ENCODE assay signal across 1 cellular context in genomic region chr7:107002131-107002803, GRCh38.
TF ChIP-seq lines count a peak whose summit lies in the region.

No MANE protein-coding gene starts in this region.

TF ChIP-seq in K562, 482 proteins besides CTCF, POLR2A, EP300 and RAD21 (continued from another document and continues in another):
- TF ChIP-seq, protein P1, sequence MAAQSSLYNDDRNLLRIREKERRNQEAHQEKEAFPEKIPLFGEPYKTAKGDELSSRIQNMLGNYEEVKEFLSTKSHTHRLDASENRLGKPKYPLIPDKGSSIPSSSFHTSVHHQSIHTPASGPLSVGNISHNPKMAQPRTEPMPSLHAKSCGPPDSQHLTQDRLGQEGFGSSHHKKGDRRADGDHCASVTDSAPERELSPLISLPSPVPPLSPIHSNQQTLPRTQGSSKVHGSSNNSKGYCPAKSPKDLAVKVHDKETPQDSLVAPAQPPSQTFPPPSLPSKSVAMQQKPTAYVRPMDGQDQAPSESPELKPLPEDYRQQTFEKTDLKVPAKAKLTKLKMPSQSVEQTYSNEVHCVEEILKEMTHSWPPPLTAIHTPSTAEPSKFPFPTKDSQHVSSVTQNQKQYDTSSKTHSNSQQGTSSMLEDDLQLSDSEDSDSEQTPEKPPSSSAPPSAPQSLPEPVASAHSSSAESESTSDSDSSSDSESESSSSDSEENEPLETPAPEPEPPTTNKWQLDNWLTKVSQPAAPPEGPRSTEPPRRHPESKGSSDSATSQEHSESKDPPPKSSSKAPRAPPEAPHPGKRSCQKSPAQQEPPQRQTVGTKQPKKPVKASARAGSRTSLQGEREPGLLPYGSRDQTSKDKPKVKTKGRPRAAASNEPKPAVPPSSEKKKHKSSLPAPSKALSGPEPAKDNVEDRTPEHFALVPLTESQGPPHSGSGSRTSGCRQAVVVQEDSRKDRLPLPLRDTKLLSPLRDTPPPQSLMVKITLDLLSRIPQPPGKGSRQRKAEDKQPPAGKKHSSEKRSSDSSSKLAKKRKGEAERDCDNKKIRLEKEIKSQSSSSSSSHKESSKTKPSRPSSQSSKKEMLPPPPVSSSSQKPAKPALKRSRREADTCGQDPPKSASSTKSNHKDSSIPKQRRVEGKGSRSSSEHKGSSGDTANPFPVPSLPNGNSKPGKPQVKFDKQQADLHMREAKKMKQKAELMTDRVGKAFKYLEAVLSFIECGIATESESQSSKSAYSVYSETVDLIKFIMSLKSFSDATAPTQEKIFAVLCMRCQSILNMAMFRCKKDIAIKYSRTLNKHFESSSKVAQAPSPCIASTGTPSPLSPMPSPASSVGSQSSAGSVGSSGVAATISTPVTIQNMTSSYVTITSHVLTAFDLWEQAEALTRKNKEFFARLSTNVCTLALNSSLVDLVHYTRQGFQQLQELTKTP (IDR thresholded peaks at IDR 0.05; ENCODE audit: low read depth in 1 of 2, partially characterized antibody in 2 of 2), result peak in 1 of 2 experiments; percentile 38
- TF ChIP-seq CREB5 (CRISPR knock-in tag; IDR thresholded peaks at IDR 0.05) (no peak), SOX6 (IDR thresholded peaks at IDR 0.05) (peak; percentile 35; the same call in 1 of the 2 replicates), SMAD4 (CRISPR knock-in tag; conservative IDR thresholded peaks at IDR 0.05) (no peak), RFX1 (IDR thresholded peaks at IDR 0.05) (peak; percentile 40), GABPA (tag; conservative IDR thresholded peaks at IDR 0.05; ENCODE audit: low read depth) (no peak), ZNF408 (CRISPR knock-in tag; IDR thresholded peaks at IDR 0.05; ENCODE audit: low read depth) (no peak), ZNF76 (CRISPR knock-in tag; IDR thresholded peaks at IDR 0.05; ENCODE audit: borderline replicate concordance) (no peak), RB1 (IDR thresholded peaks at IDR 0.05; ENCODE audit: low read depth) (no peak), ZBTB12 (CRISPR knock-in tag; IDR thresholded peaks at IDR 0.05) (no peak), GATAD2A (IDR thresholded peaks at IDR 0.05) (no peak), PTTG1 (tag; IDR thresholded peaks at IDR 0.05; ENCODE audit: low read depth) (0 out of 2 replicates have a peak, but pooled peaks have one; percentile 15), ZSCAN29 (IDR thresholded peaks at IDR 0.05) (no peak), LCOR (CRISPR knock-in tag; IDR thresholded peaks at IDR 0.05) (no peak), BRD4 (IDR thresholded peaks at IDR 0.05) (no peak), SMARCA5 (IDR thresholded peaks at IDR 0.05) (peak; percentile 49; the same call in 1 of the 2 replicates), SNIP1 (IDR thresholded peaks at IDR 0.05; ENCODE audit: low read depth) (no peak), NBN (IDR thresholded peaks at IDR 0.05; ENCODE audit: low read depth) (0 out of 2 replicates have a peak, but pooled peaks have one; percentile 39), ZNF239 (CRISPR knock-in tag; IDR thresholded peaks at IDR 0.05) (no peak), YBX1 (IDR thresholded peaks at IDR 0.05) (no peak), FUS (optimal IDR thresholded peaks at IDR 0.05; ENCODE audit: low read depth, low read length) (no peak), ZEB2 (IDR thresholded peaks at IDR 0.05) (0 out of 2 replicates have a peak, but pooled peaks have one; percentile 27), NUFIP1 (IDR thresholded peaks at IDR 0.05; ENCODE audit: partially characterized antibody) (no peak), SMARCA4 (IDR thresholded peaks at IDR 0.05) (peak; percentile 56), FOXK2 (conservative IDR thresholded peaks at IDR 0.05 in 1 of 2, IDR thresholded peaks at IDR 0.05 in 1 of 2; ENCODE audit: low read depth in 2 of 2) (0 out of 4 replicates have a peak, but pooled peaks have one; percentile 11 to 21), ELF4 (CRISPR knock-in tag; IDR thresholded peaks at IDR 0.05) (no peak), BRD9 (IDR thresholded peaks at IDR 0.05; ENCODE audit: low read depth, partially characterized antibody) (peak; percentile 56), ERF (CRISPR knock-in tag; IDR thresholded peaks at IDR 0.05) (no peak), SUPT5H (IDR thresholded peaks at IDR 0.05) (no peak), ZNF133 (CRISPR knock-in tag; IDR thresholded peaks at IDR 0.05) (no peak), HDAC3 (IDR thresholded peaks at IDR 0.05; ENCODE audit: borderline replicate concordance, partially characterized antibody) (no peak), ZNF668 (CRISPR knock-in tag; IDR thresholded peaks at IDR 0.05) (no peak), ZNF354B (CRISPR knock-in tag; IDR thresholded peaks at IDR 0.05) (no peak), PTRF (tag; IDR thresholded peaks at IDR 0.05) (no peak), CREB3L1 (IDR thresholded peaks at IDR 0.05; ENCODE audit: borderline replicate concordance, low read depth) (0 out of 2 replicates have a peak, but pooled peaks have one; percentile 32)
- TF ChIP-seq, protein P2, sequence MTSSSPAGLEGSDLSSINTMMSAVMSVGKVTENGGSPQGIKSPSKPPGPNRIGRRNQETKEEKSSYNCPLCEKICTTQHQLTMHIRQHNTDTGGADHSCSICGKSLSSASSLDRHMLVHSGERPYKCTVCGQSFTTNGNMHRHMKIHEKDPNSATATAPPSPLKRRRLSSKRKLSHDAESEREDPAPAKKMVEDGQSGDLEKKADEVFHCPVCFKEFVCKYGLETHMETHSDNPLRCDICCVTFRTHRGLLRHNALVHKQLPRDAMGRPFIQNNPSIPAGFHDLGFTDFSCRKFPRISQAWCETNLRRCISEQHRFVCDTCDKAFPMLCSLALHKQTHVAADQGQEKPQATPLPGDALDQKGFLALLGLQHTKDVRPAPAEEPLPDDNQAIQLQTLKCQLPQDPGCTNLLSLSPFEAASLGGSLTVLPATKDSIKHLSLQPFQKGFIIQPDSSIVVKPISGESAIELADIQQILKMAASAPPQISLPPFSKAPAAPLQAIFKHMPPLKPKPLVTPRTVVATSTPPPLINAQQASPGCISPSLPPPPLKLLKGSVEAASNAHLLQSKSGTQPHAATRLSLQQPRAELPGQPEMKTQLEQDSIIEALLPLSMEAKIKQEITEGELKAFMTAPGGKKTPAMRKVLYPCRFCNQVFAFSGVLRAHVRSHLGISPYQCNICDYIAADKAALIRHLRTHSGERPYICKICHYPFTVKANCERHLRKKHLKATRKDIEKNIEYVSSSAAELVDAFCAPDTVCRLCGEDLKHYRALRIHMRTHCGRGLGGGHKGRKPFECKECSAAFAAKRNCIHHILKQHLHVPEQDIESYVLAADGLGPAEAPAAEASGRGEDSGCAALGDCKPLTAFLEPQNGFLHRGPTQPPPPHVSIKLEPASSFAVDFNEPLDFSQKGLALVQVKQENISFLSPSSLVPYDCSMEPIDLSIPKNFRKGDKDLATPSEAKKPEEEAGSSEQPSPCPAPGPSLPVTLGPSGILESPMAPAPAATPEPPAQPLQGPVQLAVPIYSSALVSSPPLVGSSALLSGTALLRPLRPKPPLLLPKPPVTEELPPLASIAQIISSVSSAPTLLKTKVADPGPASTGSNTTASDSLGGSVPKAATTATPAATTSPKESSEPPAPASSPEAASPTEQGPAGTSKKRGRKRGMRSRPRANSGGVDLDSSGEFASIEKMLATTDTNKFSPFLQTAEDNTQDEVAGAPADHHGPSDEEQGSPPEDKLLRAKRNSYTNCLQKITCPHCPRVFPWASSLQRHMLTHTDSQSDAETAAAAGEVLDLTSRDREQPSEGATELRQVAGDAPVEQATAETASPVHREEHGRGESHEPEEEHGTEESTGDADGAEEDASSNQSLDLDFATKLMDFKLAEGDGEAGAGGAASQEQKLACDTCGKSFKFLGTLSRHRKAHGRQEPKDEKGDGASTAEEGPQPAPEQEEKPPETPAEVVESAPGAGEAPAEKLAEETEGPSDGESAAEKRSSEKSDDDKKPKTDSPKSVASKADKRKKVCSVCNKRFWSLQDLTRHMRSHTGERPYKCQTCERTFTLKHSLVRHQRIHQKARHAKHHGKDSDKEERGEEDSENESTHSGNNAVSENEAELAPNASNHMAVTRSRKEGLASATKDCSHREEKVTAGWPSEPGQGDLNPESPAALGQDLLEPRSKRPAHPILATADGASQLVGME (CRISPR knock-in tag; IDR thresholded peaks at IDR 0.05), result no peak
- TF ChIP-seq, protein P3, sequence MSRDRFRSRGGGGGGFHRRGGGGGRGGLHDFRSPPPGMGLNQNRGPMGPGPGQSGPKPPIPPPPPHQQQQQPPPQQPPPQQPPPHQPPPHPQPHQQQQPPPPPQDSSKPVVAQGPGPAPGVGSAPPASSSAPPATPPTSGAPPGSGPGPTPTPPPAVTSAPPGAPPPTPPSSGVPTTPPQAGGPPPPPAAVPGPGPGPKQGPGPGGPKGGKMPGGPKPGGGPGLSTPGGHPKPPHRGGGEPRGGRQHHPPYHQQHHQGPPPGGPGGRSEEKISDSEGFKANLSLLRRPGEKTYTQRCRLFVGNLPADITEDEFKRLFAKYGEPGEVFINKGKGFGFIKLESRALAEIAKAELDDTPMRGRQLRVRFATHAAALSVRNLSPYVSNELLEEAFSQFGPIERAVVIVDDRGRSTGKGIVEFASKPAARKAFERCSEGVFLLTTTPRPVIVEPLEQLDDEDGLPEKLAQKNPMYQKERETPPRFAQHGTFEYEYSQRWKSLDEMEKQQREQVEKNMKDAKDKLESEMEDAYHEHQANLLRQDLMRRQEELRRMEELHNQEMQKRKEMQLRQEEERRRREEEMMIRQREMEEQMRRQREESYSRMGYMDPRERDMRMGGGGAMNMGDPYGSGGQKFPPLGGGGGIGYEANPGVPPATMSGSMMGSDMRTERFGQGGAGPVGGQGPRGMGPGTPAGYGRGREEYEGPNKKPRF (IDR thresholded peaks at IDR 0.05; ENCODE audit: low read depth, low read length), result no peak
- TF ChIP-seq, protein P4, sequence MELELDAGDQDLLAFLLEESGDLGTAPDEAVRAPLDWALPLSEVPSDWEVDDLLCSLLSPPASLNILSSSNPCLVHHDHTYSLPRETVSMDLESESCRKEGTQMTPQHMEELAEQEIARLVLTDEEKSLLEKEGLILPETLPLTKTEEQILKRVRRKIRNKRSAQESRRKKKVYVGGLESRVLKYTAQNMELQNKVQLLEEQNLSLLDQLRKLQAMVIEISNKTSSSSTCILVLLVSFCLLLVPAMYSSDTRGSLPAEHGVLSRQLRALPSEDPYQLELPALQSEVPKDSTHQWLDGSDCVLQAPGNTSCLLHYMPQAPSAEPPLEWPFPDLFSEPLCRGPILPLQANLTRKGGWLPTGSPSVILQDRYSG (tag; conservative IDR thresholded peaks at IDR 0.05; ENCODE audit: low read depth), result no peak
- TF ChIP-seq, protein P5, sequence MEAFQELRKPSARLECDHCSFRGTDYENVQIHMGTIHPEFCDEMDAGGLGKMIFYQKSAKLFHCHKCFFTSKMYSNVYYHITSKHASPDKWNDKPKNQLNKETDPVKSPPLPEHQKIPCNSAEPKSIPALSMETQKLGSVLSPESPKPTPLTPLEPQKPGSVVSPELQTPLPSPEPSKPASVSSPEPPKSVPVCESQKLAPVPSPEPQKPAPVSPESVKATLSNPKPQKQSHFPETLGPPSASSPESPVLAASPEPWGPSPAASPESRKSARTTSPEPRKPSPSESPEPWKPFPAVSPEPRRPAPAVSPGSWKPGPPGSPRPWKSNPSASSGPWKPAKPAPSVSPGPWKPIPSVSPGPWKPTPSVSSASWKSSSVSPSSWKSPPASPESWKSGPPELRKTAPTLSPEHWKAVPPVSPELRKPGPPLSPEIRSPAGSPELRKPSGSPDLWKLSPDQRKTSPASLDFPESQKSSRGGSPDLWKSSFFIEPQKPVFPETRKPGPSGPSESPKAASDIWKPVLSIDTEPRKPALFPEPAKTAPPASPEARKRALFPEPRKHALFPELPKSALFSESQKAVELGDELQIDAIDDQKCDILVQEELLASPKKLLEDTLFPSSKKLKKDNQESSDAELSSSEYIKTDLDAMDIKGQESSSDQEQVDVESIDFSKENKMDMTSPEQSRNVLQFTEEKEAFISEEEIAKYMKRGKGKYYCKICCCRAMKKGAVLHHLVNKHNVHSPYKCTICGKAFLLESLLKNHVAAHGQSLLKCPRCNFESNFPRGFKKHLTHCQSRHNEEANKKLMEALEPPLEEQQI (IDR thresholded peaks at IDR 0.05), result peak; percentile 77
